ENCODE assay signal across 17 cellular contexts in the genomic region with DNA sequence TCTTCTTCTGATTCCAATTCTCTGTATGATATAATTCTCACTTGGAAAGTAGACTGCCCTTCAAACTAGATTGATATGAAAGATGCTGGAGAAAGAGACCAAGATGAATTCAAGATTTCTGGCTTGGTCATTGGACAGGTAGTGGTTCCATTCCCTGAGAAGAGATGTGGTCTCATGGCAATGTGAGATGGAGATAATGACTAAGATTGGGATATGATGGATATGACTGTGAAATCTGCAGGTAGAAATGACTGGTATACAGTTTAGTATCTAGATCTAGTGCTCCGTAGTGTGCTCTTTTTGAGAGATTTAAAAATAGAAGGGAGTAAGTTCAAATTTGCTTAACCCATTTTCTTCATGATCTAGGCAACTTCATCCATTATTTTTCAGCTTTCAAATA.
DNase-seq lines count a peak whose midpoint lies in the region; ATAC-seq and TF ChIP-seq lines count a peak whose summit lies in the region.
"Had no signal": no experiment of that assay in that cellular context is flagged by ENCODE, and none has a peak within 500 bp of the region (broad histone marks: within the 10 kb centered on the region; RNA-seq: fewer than 3 reads in every experiment).

No MANE protein-coding gene starts in this region.

- no peaks in the 10 kb centered on the region for H3K4me1 ChIP-seq in smooth muscle cell (ENCODE audit: low read depth)
- H3K4me1 ChIP-seq: Caco-2 had no signal

- no peaks in the 10 kb centered on the region for H3F3A ChIP-seq in smooth muscle cell (ENCODE audit: low read depth)

- H3K4me1 Mint-ChIP-seq in activated T-cell treated with anti-CD3 and anti-CD28 coated beads, Interleukin-2, amount 50 U/mL, for 72 hours (ENCODE audit: low read depth): peaks cover 60% of the 10 kb centered on the region
- peaks cover 37% of the 10 kb centered on the region for H3K4me1 Mint-ChIP-seq in stimulated activated effector memory CD8-positive, alpha-beta T cell treated with anti-CD3 and anti-CD28 coated beads, Interleukin-12 subunit alpha, Interleukin-12 subunit beta, amount 100 ng/mL, for 72 hours

- H3K79me2 ChIP-seq in smooth muscle cell (ENCODE audit: low read depth): no peaks in the 10 kb centered on the region

- H3K9me3 Mint-ChIP-seq in activated T-cell treated with anti-CD3 and anti-CD28 coated beads, Interleukin-2, amount 50 U/mL, for 72 hours: peaks cover 2 to 4% of the 10 kb centered on the region in 2 donors
- H3K9me3 Mint-ChIP-seq in stimulated activated effector memory CD8-positive, alpha-beta T cell treated with anti-CD3 and anti-CD28 coated beads, Interleukin-12 subunit alpha, Interleukin-12 subunit beta, amount 100 ng/mL, for 72 hours: no peaks in the 10 kb centered on the region
- H3K9me3 Mint-ChIP-seq: CD8-positive, alpha-beta T cell had no signal

- no peak overlapping the region for H3K4me2 ChIP-seq in smooth muscle cell
- H3K4me2 ChIP-seq: BLaER1, GM23338 had no signal

- peaks cover 4 to 6% of the 10 kb centered on the region in 2 donors for H3K36me3 Mint-ChIP-seq in activated T-cell treated with anti-CD3 and anti-CD28 coated beads, Interleukin-2, amount 50 U/mL, for 72 hours (ENCODE audit: insufficient read depth in 2 of 2)
- H3K36me3 Mint-ChIP-seq in stimulated activated effector memory CD8-positive, alpha-beta T cell treated with anti-CD3 and anti-CD28 coated beads, Interleukin-12 subunit alpha, Interleukin-12 subunit beta, amount 100 ng/mL, for 72 hours: no peaks in the 10 kb centered on the region
- H3K36me3 Mint-ChIP-seq: CD4-positive, CD25-positive, alpha-beta regulatory T cell; CD8-positive, alpha-beta T cell had no signal

- peak overlapping the region; percentile 16 for H3K27ac Mint-ChIP-seq in activated T-cell treated with anti-CD3 and anti-CD28 coated beads, Interleukin-2, amount 50 U/mL, for 72 hours
- H3K27ac Mint-ChIP-seq in stimulated activated effector memory CD8-positive, alpha-beta T cell treated with anti-CD3 and anti-CD28 coated beads, Interleukin-12 subunit alpha, Interleukin-12 subunit beta, amount 100 ng/mL, for 72 hours: no peak overlapping the region
- H3K27ac Mint-ChIP-seq: CD4-positive, CD25-positive, alpha-beta regulatory T cell; CD8-positive, alpha-beta T cell; GM23338; H9 had no signal

- TF ChIP-seq CTCF in GM12865 (IDR thresholded peaks at IDR 0.05; ENCODE audit: insufficient read depth, low read depth, low read length, missing control alignments): no peak
- TF ChIP-seq CTCF in smooth muscle cell (IDR thresholded peaks at IDR 0.05; ENCODE audit: borderline replicate concordance, insufficient read depth, poor library complexity, severe bottlenecking): no peak

- peaks cover 28% of the 10 kb centered on the region for H3K27me3 Mint-ChIP-seq in activated T-cell treated with anti-CD3 and anti-CD28 coated beads, Interleukin-2, amount 50 U/mL, for 72 hours (ENCODE audit: low read depth)
- H3K27me3 Mint-ChIP-seq: CD4-positive, CD25-positive, alpha-beta regulatory T cell had no signal

- H3K4me3 ChIP-seq in GM12865 (ENCODE audit: low read depth, low read length) (no peak overlapping the region), smooth muscle cell (no peak overlapping the region)
- H3K4me3 ChIP-seq: BLaER1, GM23338 had no signal

- H4K20me1 ChIP-seq in smooth muscle cell (ENCODE audit: low read depth): no peaks in the 10 kb centered on the region
- H4K20me1 ChIP-seq: BLaER1 had no signal

- H3K4me3 Mint-ChIP-seq in activated T-cell treated with anti-CD3 and anti-CD28 coated beads, Interleukin-2, amount 50 U/mL, for 72 hours: peak overlapping the region; percentile 21 to 42
- H3K4me3 Mint-ChIP-seq in stimulated activated effector memory CD8-positive, alpha-beta T cell treated with anti-CD3 and anti-CD28 coated beads, Interleukin-12 subunit alpha, Interleukin-12 subunit beta, amount 100 ng/mL, for 72 hours: no peak overlapping the region
- H3K4me3 Mint-ChIP-seq: CD4-positive, CD25-positive, alpha-beta regulatory T cell; CD8-positive, alpha-beta T cell; GM23338; H9 had no signal

- WGBS in smooth muscle cell (ENCODE audit: low lambda C conversion rate): 100% methylated on average over 1 of the region's 1 CpG

- peak; percentile 44 to 56 for ATAC-seq in activated T-cell treated with anti-CD3 and anti-CD28 coated beads, Interleukin-2, amount 50 U/mL, for 72 hours (replicated peaks in 1 of 2)
- ATAC-seq in HG02610 (IDR thresholded peaks at IDR 0.05; ENCODE audit: unreplicated experiment) (peak; percentile 46), HG03280 (IDR thresholded peaks at IDR 0.05; ENCODE audit: unreplicated experiment) (no peak)
- ATAC-seq in stimulated activated effector memory CD8-positive, alpha-beta T cell treated with anti-CD3 and anti-CD28 coated beads, Interleukin-12 subunit alpha, Interleukin-12 subunit beta, amount 100 ng/mL, for 72 hours: peak; percentile 71
- ATAC-seq: CD8-positive, alpha-beta T cell; GM23338; HCT116 had no signal

- no peak for DNase-seq in activated T-cell treated with anti-CD3 and anti-CD28 coated beads, Interleukin-2, amount 50 U/mL, for 72 hours
- no peak for DNase-seq in activated T-cell treated with anti-CD3 and anti-CD28 coated beads for 4 hours
- DNase-seq in GM12865 (ENCODE audit: low read depth): peak; percentile 33
- no peak for DNase-seq in stimulated activated effector memory CD8-positive, alpha-beta T cell treated with anti-CD3 and anti-CD28 coated beads, Interleukin-12 subunit alpha, Interleukin-12 subunit beta, amount 100 ng/mL, for 72 hours (ENCODE audit: low spot score in 2 of 2)
- no peak for DNase-seq in smooth muscle cell (lab: John Stamatoyannopoulos, UW; ENCODE audit: unreplicated experiment)
- DNase-seq: Caco-2; CD4-positive, CD25-positive, alpha-beta regulatory T cell; CD8-positive, alpha-beta T cell; DMS153; DND-41; H9 had no signal

- H3K9ac ChIP-seq in smooth muscle cell (ENCODE audit: low read depth): no peak overlapping the region
- H3K9ac ChIP-seq: BLaER1 had no signal

- H3K36me3 ChIP-seq in smooth muscle cell (ENCODE audit: low read depth): no peaks in the 10 kb centered on the region
- H3K36me3 ChIP-seq: BLaER1 had no signal

- H3K27me3 ChIP-seq in smooth muscle cell (ENCODE audit: low read depth): no peaks in the 10 kb centered on the region
- H3K27me3 ChIP-seq: BLaER1 had no signal

- no peak overlapping the region for H2AFZ ChIP-seq in smooth muscle cell (ENCODE audit: low read depth)
- H2AFZ ChIP-seq: GM23338 had no signal

- no peaks in the 10 kb centered on the region for H3K9me3 ChIP-seq in smooth muscle cell (replicated peaks; ENCODE audit: low read depth)
- H3K9me3 ChIP-seq: Caco-2 had no signal

- no peak overlapping the region for H3K27ac ChIP-seq in smooth muscle cell (ENCODE audit: low read depth)
- H3K27ac ChIP-seq: BLaER1, C4-2B had no signal
